ENCODE assay signal across 14 cellular contexts in genomic region chr18:75071866-75072671, GRCh38.
DNase-seq lines count a peak whose midpoint lies in the region; ATAC-seq, FAIRE-seq and TF ChIP-seq lines count a peak whose summit lies in the region.
"Had no signal": no experiment of that assay in that cellular context is flagged by ENCODE, and none has a peak within 500 bp of the region (broad histone marks: within the 10 kb centered on the region; RNA-seq: fewer than 3 reads in every experiment).

No MANE protein-coding gene starts in this region.

- H4K20me1 ChIP-seq in PC-9 (ENCODE audit: insufficient read depth) (no peaks in the 10 kb centered on the region), endothelial cell of umbilical vein (replicated peaks; ENCODE audit: control insufficient read depth, extremely low read depth, insufficient read depth, low read length) (no peaks in the 10 kb centered on the region)

- H3K27me3 ChIP-seq in PC-9 (ENCODE audit: insufficient read depth, low read depth) (no peaks in the 10 kb centered on the region), endothelial cell of umbilical vein (ENCODE audit: control insufficient read depth in 2 of 2, insufficient read depth in 2 of 2, low read length in 2 of 2) (no peaks in the 10 kb centered on the region), thyroid gland (no peaks in the 10 kb centered on the region)
- H3K27me3 ChIP-seq: dorsolateral prefrontal cortex, ovary had no signal

- dilution Hi-C loops in endothelial cell of umbilical vein (cut with MboI; ENCODE audit: extremely low pct_ligation_motif_present, low sequenced_read_pairs) = no loop called here

- peaks cover 14% of the 10 kb centered on the region; the same call in 1 of the 2 replicates for H3F3A ChIP-seq in PC-9 (ENCODE audit: insufficient read depth, low read depth)

- no peak for DNase-seq in activated naive CD4-positive, alpha-beta T cell (lab: John Stamatoyannopoulos, UW)
- DNase-seq in PC-9 (no peak), endothelial cell of umbilical vein (ENCODE audit: low read depth, low spot score) (no peak), thyroid gland (no peak), MCF 10A (ENCODE audit: unreplicated experiment) (no peak)
- DNase-seq in stimulated activated naive CD8-positive, alpha-beta T cell treated with anti-CD3 and anti-CD28 coated beads, Interleukin-15, Interleukin-2, amounts not matched to agents 100 U/mL and 50 U/mL, for 24 hours = no peak
- DNase-seq: dorsolateral prefrontal cortex, EL, mesenchymal stem cell, NCI-H1694 treated with DMSO at 0.1 percent for 48 hours, NCI-H774, ovary had no signal

- peaks cover 17% of the 10 kb centered on the region for H3K36me3 Mint-ChIP-seq in activated naive CD4-positive, alpha-beta T cell treated with anti-CD3 and anti-CD28 coated beads, Interleukin-2, amount 50 U/mL, for 24 hours
- H3K36me3 Mint-ChIP-seq in MCF 10A (ENCODE audit: insufficient read depth, unreplicated experiment) = no peaks in the 10 kb centered on the region

- POLR2A ChIA-PET in PC-9 (lab: Charles Lee; ENCODE audit: unreplicated experiment) (no interaction called here), endothelial cell of umbilical vein (lab: Charles Lee) (no interaction called here), MCF 10A (lab: Yijun Ruan, JAX) (interaction anchor here (0.5 to 1.4 kb wide), 4 partner anchors 18 to 134 kb away, joined by 3 to 4 read pairs (median 3); no protein-coding TSS in a partner anchor)

- H3K9me1 ChIP-seq in endothelial cell of umbilical vein (replicated peaks; ENCODE audit: control insufficient read depth, extremely low read depth, insufficient read depth, low read length) = no peaks in the 10 kb centered on the region

- no peak for ATAC-seq in GM21737 (IDR thresholded peaks at IDR 0.05; ENCODE audit: unreplicated experiment)
- ATAC-seq in stimulated activated naive CD8-positive, alpha-beta T cell treated with anti-CD3 and anti-CD28 coated beads, Interleukin-15, Interleukin-2, amounts not matched to agents 100 U/mL and 50 U/mL, for 24 hours = no peak

- H3K9me3 Mint-ChIP-seq in activated naive CD4-positive, alpha-beta T cell treated with anti-CD3 and anti-CD28 coated beads, Interleukin-2, amount 50 U/mL, for 24 hours = no peaks in the 10 kb centered on the region
- H3K9me3 Mint-ChIP-seq in MCF 10A (ENCODE audit: unreplicated experiment) = peaks cover 1% of the 10 kb centered on the region

- TF ChIP-seq CTCF in PC-9 (conservative IDR thresholded peaks at IDR 0.05) (no peak), endothelial cell of umbilical vein (IDR thresholded peaks at IDR 0.05; ENCODE audit: extremely low read depth in 1 of 2, insufficient read depth in 1 of 2, low read depth in 1 of 2, low read length in 2 of 2) (no peak), thyroid gland (IDR thresholded peaks at IDR 0.05) (no peak), MCF 10A (IDR thresholded peaks at IDR 0.05; ENCODE audit: unreplicated experiment) (no peak)

- H3K36me3 ChIP-seq in PC-9 (ENCODE audit: low read depth) = no peaks in the 10 kb centered on the region
- H3K36me3 ChIP-seq in endothelial cell of umbilical vein (ENCODE audit: control insufficient read depth in 2 of 2, extremely low read depth in 1 of 2, insufficient read depth in 2 of 2, low read length in 2 of 2) = no peaks in the 10 kb centered on the region
- H3K36me3 ChIP-seq in thyroid gland = no peaks in the 10 kb centered on the region
- H3K36me3 ChIP-seq: ovary had no signal

- no peak overlapping the region for H3K27ac Mint-ChIP-seq in activated naive CD4-positive, alpha-beta T cell treated with anti-CD3 and anti-CD28 coated beads, Interleukin-2, amount 50 U/mL, for 24 hours
- H3K27ac Mint-ChIP-seq in MCF 10A (ENCODE audit: low read depth, unreplicated experiment) = no peak overlapping the region

- intact Hi-C loops in PC-9 (cut with micrococcal nuclease; ENCODE audit: unreplicated experiment) = loop anchor here (2.0 kb wide), 1 partner anchor 139 kb away; the partner anchor contains the start of gene TSHZ1
- intact Hi-C loops in endothelial cell of umbilical vein (cut with micrococcal nuclease) = loop anchor here (1.0 to 2.0 kb wide), 2 partner anchors 77 to 209 kb away; no protein-coding TSS in a partner anchor
- intact Hi-C loops in thyroid gland (cut with DNase I) = loop anchor here (10.0 kb wide), 1 partner anchor 133 kb away; the partner anchor contains the start of gene PTGR3
- intact Hi-C loops in MCF 10A (cut with micrococcal nuclease) = loop anchor here (5.0 kb wide), 1 partner anchor 140 kb away; the partner anchor contains the start of gene TSHZ1

- H3K9me3 ChIP-seq in PC-9 (ENCODE audit: insufficient read depth, low read depth) (no peaks in the 10 kb centered on the region), endothelial cell of umbilical vein (replicated peaks; ENCODE audit: control insufficient read depth, insufficient read depth, low read length) (no peaks in the 10 kb centered on the region), thyroid gland (no peaks in the 10 kb centered on the region)
- H3K9me3 ChIP-seq: ovary had no signal

- H3K27ac ChIP-seq in PC-9 (no peak overlapping the region), endothelial cell of umbilical vein (ENCODE audit: insufficient read depth, low read depth, low read length) (peak overlapping the region; percentile 99), thyroid gland (peak overlapping the region in 2 of 3 donors; percentile 96 to 98)
- H3K27ac ChIP-seq: ovary had no signal

- peak overlapping the region; percentile 57 for H3K4me2 ChIP-seq in PC-9
- peak overlapping the region; percentile 74 for H3K4me2 ChIP-seq in endothelial cell of umbilical vein (ENCODE audit: insufficient read depth, low read length)

- H3K79me2 ChIP-seq in PC-9 (ENCODE audit: low read depth) = no peaks in the 10 kb centered on the region
- H3K79me2 ChIP-seq in endothelial cell of umbilical vein (ENCODE audit: control insufficient read depth, insufficient read depth, low read length) = no peaks in the 10 kb centered on the region

- H3K4me1 Mint-ChIP-seq in activated naive CD4-positive, alpha-beta T cell treated with anti-CD3 and anti-CD28 coated beads, Interleukin-2, amount 50 U/mL, for 24 hours = peaks cover 41% of the 10 kb centered on the region
- peaks cover 11% of the 10 kb centered on the region for H3K4me1 Mint-ChIP-seq in MCF 10A (ENCODE audit: insufficient read depth, unreplicated experiment)

- H2AFZ ChIP-seq in PC-9 = no peak overlapping the region
- H2AFZ ChIP-seq in endothelial cell of umbilical vein (ENCODE audit: low read depth, low read length) = no peak overlapping the region

- H3K4me1 ChIP-seq in PC-9 (replicated peaks; ENCODE audit: insufficient read depth) (peaks cover 20% of the 10 kb centered on the region), endothelial cell of umbilical vein (ENCODE audit: control insufficient read depth, extremely low read depth, insufficient read depth, low read length) (peaks cover 44% of the 10 kb centered on the region), thyroid gland (peaks cover 18 to 33% of the 10 kb centered on the region in 2 donors)

- no peaks in the 10 kb centered on the region for H3K9me2 ChIP-seq in PC-9 (ENCODE audit: insufficient read depth)

- no peak overlapping the region for H3K4me3 ChIP-seq in PC-9
- H3K4me3 ChIP-seq in endothelial cell of umbilical vein (replicated peaks in 1 of 3; ENCODE audit: insufficient read depth in 1 of 3, low read depth in 1 of 3, low read length in 3 of 3) = no peak overlapping the region
- no peak overlapping the region for H3K4me3 ChIP-seq in thyroid gland (replicated peaks in 1 of 3)
- H3K4me3 ChIP-seq: ovary had no signal

- CTCF ChIA-PET in PC-9 (lab: Charles Lee) = no interaction called here
- CTCF ChIA-PET in endothelial cell of umbilical vein (lab: Charles Lee) = interaction anchor here (1.0 to 1.3 kb wide), 2 partner anchors 31 to 174 kb away, joined by 3 to 5 read pairs; no protein-coding TSS in a partner anchor
- CTCF ChIA-PET in MCF 10A (lab: Yijun Ruan, JAX) = no interaction called here

- TF ChIP-seq POLR2A in endothelial cell of umbilical vein (IDR thresholded peaks at IDR 0.05; ENCODE audit: low read depth, low read length) (no peak), thyroid gland (IDR thresholded peaks at IDR 0.05) (no peak)

- BruUV-seq in PC-9 (replicated peaks; lab: Mats Ljungman, UMichigan) (no TSS peak), endothelial cell of umbilical vein (replicated peaks; lab: Mats Ljungman, UMichigan) (no TSS peak), MCF 10A (replicated peaks; lab: Mats Ljungman, UMichigan) (no TSS peak)

- no peaks in the 10 kb centered on the region for H3K27me3 Mint-ChIP-seq in activated naive CD4-positive, alpha-beta T cell treated with anti-CD3 and anti-CD28 coated beads, Interleukin-2, amount 50 U/mL, for 24 hours
- no peaks in the 10 kb centered on the region for H3K27me3 Mint-ChIP-seq in MCF 10A (ENCODE audit: insufficient read depth, unreplicated experiment)

- no peak for FAIRE-seq in endothelial cell of umbilical vein (lab: Jason Lieb, UNC)

- H3K4me3 Mint-ChIP-seq in activated naive CD4-positive, alpha-beta T cell treated with anti-CD3 and anti-CD28 coated beads, Interleukin-2, amount 50 U/mL, for 24 hours = peak overlapping the region; percentile 86
- H3K4me3 Mint-ChIP-seq in MCF 10A (ENCODE audit: unreplicated experiment) = no peak overlapping the region

- H3K9ac ChIP-seq in endothelial cell of umbilical vein (replicated peaks; ENCODE audit: extremely low read depth, insufficient read depth, low read length) = no peak overlapping the region

- WGBS in thyroid gland, 2 donors = 97 to 99% methylated on average over 17 to 28 of the region's 28 CpGs

TF ChIP-seq in endothelial cell of umbilical vein, 7 proteins besides CTCF, POLR2A, EP300 and RAD21:
- no peak for TF ChIP-seq MAX (IDR thresholded peaks at IDR 0.05; ENCODE audit: insufficient read depth, insufficient read length)
- TF ChIP-seq POLR2AphosphoS5 (IDR thresholded peaks at IDR 0.05; ENCODE audit: insufficient read depth, low read depth, low read length) = no peak
- no peak for TF ChIP-seq GATA2 (IDR thresholded peaks at IDR 0.05; ENCODE audit: insufficient read depth, insufficient read length, low read depth, low read length)
- no peak for TF ChIP-seq FOS (IDR thresholded peaks at IDR 0.05; ENCODE audit: borderline replicate concordance, insufficient read depth, low read length)
- TF ChIP-seq JUN (IDR thresholded peaks at IDR 0.05; ENCODE audit: borderline replicate concordance, insufficient read depth, insufficient read length, low read depth) = no peak
- no peak for TF ChIP-seq MYC (IDR thresholded peaks at IDR 0.05; ENCODE audit: low read depth, low read length)
- no peak for TF ChIP-seq EZH2 (IDR thresholded peaks at IDR 0.05; ENCODE audit: borderline replicate concordance, low read depth, low read length, severe bottlenecking)
